Comparison of ENCODE assay signal across 10 cellular contexts in the genomic region with DNA sequence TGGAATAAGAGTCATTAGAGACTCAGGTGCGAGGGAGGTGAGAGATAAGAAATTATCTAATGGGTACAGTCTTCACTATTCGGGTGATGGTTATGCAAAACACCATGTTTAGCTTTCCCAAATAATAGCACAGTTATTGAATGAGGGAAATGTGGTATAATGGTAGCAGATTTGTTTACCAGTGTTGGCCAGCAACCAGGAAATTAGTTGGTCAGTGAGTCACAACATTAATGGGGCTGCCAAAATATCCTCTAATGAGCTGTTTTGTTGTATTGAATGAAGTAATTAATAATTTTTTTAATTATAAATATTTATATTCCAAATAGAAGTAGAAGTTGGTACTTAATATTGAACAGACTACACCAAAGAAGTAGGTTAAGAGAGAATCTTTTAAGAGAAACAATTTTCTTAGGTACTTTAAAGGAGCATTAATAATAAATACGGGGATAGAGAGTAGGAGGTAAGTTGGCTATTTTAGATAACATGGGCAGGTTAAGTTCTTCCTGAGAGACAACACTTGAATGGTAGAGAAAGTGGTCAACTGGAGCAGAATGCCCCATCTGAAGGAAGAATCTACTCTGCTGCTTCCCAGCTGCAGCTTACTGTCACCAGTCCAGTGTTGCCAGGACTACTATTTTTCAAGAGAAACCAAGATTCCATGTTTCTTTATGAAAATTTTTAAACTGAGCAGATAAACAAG.
DNase-seq lines count a peak whose midpoint lies in the region; ATAC-seq, FAIRE-seq and TF ChIP-seq lines count a peak whose summit lies in the region.
"Had no signal": no experiment of that assay in that cellular context is flagged by ENCODE, and none has a peak within 500 bp of the region (broad histone marks: within the 10 kb centered on the region; RNA-seq: fewer than 3 reads in every experiment).

No MANE protein-coding gene starts in this region.

- ATAC-seq in HG02798 (IDR thresholded peaks at IDR 0.05; ENCODE audit: poor library complexity, unreplicated experiment) = peak; percentile 33
- ATAC-seq in HG03521 (IDR thresholded peaks at IDR 0.05; ENCODE audit: unreplicated experiment) = peak; percentile 22
- ATAC-seq: A549 had no signal

- no peaks in the 10 kb centered on the region for H3K4me1 Mint-ChIP-seq in activated T-cell treated with anti-CD3 and anti-CD28 coated beads, Interleukin-2, amount 50 U/mL, for 24 hours (ENCODE audit: low read depth)

- TF ChIP-seq CTCF in cardiac muscle cell (IDR thresholded peaks at IDR 0.05; ENCODE audit: low read depth, low read length) = no peak
- TF ChIP-seq CTCF in right atrium auricular region (IDR thresholded peaks at IDR 0.05) = no peak
- TF ChIP-seq CTCF in D721Med (IDR thresholded peaks at IDR 0.05; ENCODE audit: insufficient read depth, missing control alignments) = no peak

- H3K4me3 ChIP-seq in cardiac muscle cell (no peak overlapping the region), right atrium auricular region (no peak overlapping the region)
- H3K4me3 ChIP-seq: A549 had no signal

- H3K27me3 Mint-ChIP-seq in activated T-cell treated with anti-CD3 and anti-CD28 coated beads, Interleukin-2, amount 50 U/mL, for 24 hours = no peaks in the 10 kb centered on the region

- H3K27ac Mint-ChIP-seq in activated T-cell treated with anti-CD3 and anti-CD28 coated beads, Interleukin-2, amount 50 U/mL, for 24 hours = no peak overlapping the region

- peaks cover 6% of the 10 kb centered on the region for H3K9me3 Mint-ChIP-seq in activated T-cell treated with anti-CD3 and anti-CD28 coated beads, Interleukin-2, amount 50 U/mL, for 24 hours

- peak overlapping the region; percentile 69 for H3K27ac ChIP-seq in cardiac muscle cell
- no peak overlapping the region for H3K27ac ChIP-seq in right atrium auricular region
- H3K27ac ChIP-seq: A549, parathyroid adenoma had no signal

- DNase-seq in cardiac muscle cell (ENCODE audit: low read depth in 1 of 2, low spot score in 1 of 2) = peak in 1 of 2 donors; percentile 9
- no peak for DNase-seq in right atrium auricular region (ENCODE audit: low spot score)
- no peak for DNase-seq in stimulated activated CD4-positive, alpha-beta T cell treated with anti-CD3 and anti-CD28 coated beads, Interleukin-2, amount 100 ng/mL, for 48 hours
- no peak for DNase-seq in activated T-cell treated with anti-CD3 and anti-CD28 coated beads, Interleukin-2, amount 50 U/mL, for 24 hours
- no peak for DNase-seq in activated naive CD4-positive, alpha-beta T cell treated with anti-CD3 and anti-CD28 coated beads, Interleukin-2, amount 50 U/mL, for 16 hours
- DNase-seq in D721Med (ENCODE audit: insufficient read length, low spot score) = no peak

- H3K27me3 ChIP-seq in cardiac muscle cell (no peaks in the 10 kb centered on the region), right atrium auricular region (no peaks in the 10 kb centered on the region)

- H3K36me3 ChIP-seq in cardiac muscle cell (no peaks in the 10 kb centered on the region), right atrium auricular region (no peaks in the 10 kb centered on the region)

- no peaks in the 10 kb centered on the region for H3K36me3 Mint-ChIP-seq in activated T-cell treated with anti-CD3 and anti-CD28 coated beads, Interleukin-2, amount 50 U/mL, for 24 hours (ENCODE audit: low read depth)

- FAIRE-seq in D721Med (lab: Jason Lieb, UNC) = no peak

- no peak overlapping the region for H3K4me3 Mint-ChIP-seq in activated T-cell treated with anti-CD3 and anti-CD28 coated beads, Interleukin-2, amount 50 U/mL, for 24 hours

- H3K4me1 ChIP-seq in cardiac muscle cell (ENCODE audit: low read depth) (peaks cover 42% of the 10 kb centered on the region), right atrium auricular region (peaks cover 0 to 13% of the 10 kb centered on the region in 2 donors)
- H3K4me1 ChIP-seq: A549 had no signal

- H3K9me3 ChIP-seq in cardiac muscle cell (ENCODE audit: low read depth) = no peaks in the 10 kb centered on the region
- no peaks in the 10 kb centered on the region for H3K9me3 ChIP-seq in right atrium auricular region
- H3K9me3 ChIP-seq: A549 had no signal
